Comparison of ENCODE assay signal across 23 cellular contexts in genomic region chr15:42741710-42742109, GRCh38.
"Had no signal": no experiment of that assay in that cellular context is flagged by ENCODE, and none has a peak within 500 bp of the region (broad histone marks: within the 10 kb centered on the region; RNA-seq: fewer than 3 reads in every experiment).

No MANE protein-coding gene starts in this region.

- H3K27me3 Mint-ChIP-seq: natural killer cell treated with Interleukin-12 subunit alpha and Interleukin-12 subunit beta and Interleukin-15 and Interleukin-18, amount 100 ng/mL, for 72 hours; stimulated activated naive CD8-positive, alpha-beta T cell treated with anti-CD3 and anti-CD28 coated beads, Interleukin-15, Interleukin-2, amounts not matched to agents 100 ng/mL and 50 ng/mL, for 24 hours had no signal

- H3K36me3 Mint-ChIP-seq: activated naive CD4-positive, alpha-beta T cell treated with anti-CD3 and anti-CD28 coated beads, Interleukin-2, amount 50 U/mL, for 72 hours had no signal

- H3K27me3 ChIP-seq: foreskin keratinocyte, heart right ventricle had no signal

- H3K36me3 ChIP-seq: prostate gland had no signal

- H3K4me1 ChIP-seq: foreskin keratinocyte, prostate gland had no signal

- H3K9me3 ChIP-seq: heart right ventricle, mucosa of descending colon, prostate gland, thoracic aorta had no signal

- H3K4me3 Mint-ChIP-seq: activated T-cell treated with anti-CD3 and anti-CD28 coated beads, Interleukin-2, amount 50 U/mL, for 72 hours; natural killer cell treated with Interleukin-12 subunit alpha and Interleukin-12 subunit beta and Interleukin-15 and Interleukin-18, amount 100 ng/mL, for 72 hours; stimulated activated effector memory CD8-positive, alpha-beta T cell treated with anti-CD3 and anti-CD28 coated beads, Interleukin-12 subunit alpha, Interleukin-12 subunit beta, amount 100 ng/mL, for 72 hours; stimulated activated naive CD8-positive, alpha-beta T cell treated with anti-CD3 and anti-CD28 coated beads, Interleukin-15, Interleukin-2, amounts not matched to agents 100 ng/mL and 50 ng/mL, for 24 hours had no signal

- H3K4me3 ChIP-seq: coronary artery, heart right ventricle, lung, mucosa of descending colon, prostate gland, skin epidermis, thoracic aorta had no signal

- H3K27ac ChIP-seq: coronary artery, foreskin keratinocyte, heart right ventricle, prostate gland, skin epidermis, thoracic aorta had no signal

- H3K9me3 Mint-ChIP-seq: activated naive CD4-positive, alpha-beta T cell treated with anti-CD3 and anti-CD28 coated beads, Interleukin-2, amount 50 U/mL, for 72 hours; activated T-cell treated with anti-CD3 and anti-CD28 coated beads, Interleukin-2, amount 50 U/mL, for 72 hours; natural killer cell treated with Interleukin-12 subunit alpha and Interleukin-12 subunit beta and Interleukin-15 and Interleukin-18, amount 100 ng/mL, for 72 hours; stimulated activated effector memory CD8-positive, alpha-beta T cell treated with anti-CD3 and anti-CD28 coated beads, Interleukin-12 subunit alpha, Interleukin-12 subunit beta, amount 100 ng/mL, for 72 hours; stimulated activated naive CD8-positive, alpha-beta T cell treated with anti-CD3 and anti-CD28 coated beads, Interleukin-15, Interleukin-2, amounts not matched to agents 100 ng/mL and 50 ng/mL, for 24 hours had no signal

- H3K27ac Mint-ChIP-seq: activated naive CD4-positive, alpha-beta T cell treated with anti-CD3 and anti-CD28 coated beads, Interleukin-2, amount 50 U/mL, for 72 hours; activated T-cell treated with anti-CD3 and anti-CD28 coated beads, Interleukin-2, amount 50 U/mL, for 72 hours; natural killer cell treated with Interleukin-12 subunit alpha and Interleukin-12 subunit beta and Interleukin-15 and Interleukin-18, amount 100 ng/mL, for 72 hours; stimulated activated effector memory CD8-positive, alpha-beta T cell treated with anti-CD3 and anti-CD28 coated beads, Interleukin-12 subunit alpha, Interleukin-12 subunit beta, amount 100 ng/mL, for 72 hours; stimulated activated naive CD8-positive, alpha-beta T cell treated with anti-CD3 and anti-CD28 coated beads, Interleukin-15, Interleukin-2, amounts not matched to agents 100 ng/mL and 50 ng/mL, for 24 hours had no signal

- DNase-seq: activated CD4-positive, alpha-beta T cell treated with anti-CD3 and anti-CD28 coated beads for 4 hours; activated CD4-positive, alpha-beta T cell treated with anti-CD3 and anti-CD28 coated beads, Interleukin-2, amount 50 U/mL, for 4 hours; activated naive CD4-positive, alpha-beta T cell; activated T-cell treated with anti-CD3 and anti-CD28 coated beads for 4 hours; activated T-cell treated with anti-CD3 and anti-CD28 coated beads, Interleukin-2, amount 50 U/mL, for 72 hours; anterior cingulate cortex; cerebellar nuclear complex; foreskin keratinocyte; heart right ventricle; mesendoderm; mucosa of descending colon; retina; stimulated activated CD4-positive, alpha-beta T cell treated with anti-CD3 and anti-CD28 coated beads, Interleukin-4, amount 100 ng/mL, for 24 hours; trophoblast cell had no signal
